15 cellular contexts compared by ENCODE assay signal in the genomic region with DNA sequence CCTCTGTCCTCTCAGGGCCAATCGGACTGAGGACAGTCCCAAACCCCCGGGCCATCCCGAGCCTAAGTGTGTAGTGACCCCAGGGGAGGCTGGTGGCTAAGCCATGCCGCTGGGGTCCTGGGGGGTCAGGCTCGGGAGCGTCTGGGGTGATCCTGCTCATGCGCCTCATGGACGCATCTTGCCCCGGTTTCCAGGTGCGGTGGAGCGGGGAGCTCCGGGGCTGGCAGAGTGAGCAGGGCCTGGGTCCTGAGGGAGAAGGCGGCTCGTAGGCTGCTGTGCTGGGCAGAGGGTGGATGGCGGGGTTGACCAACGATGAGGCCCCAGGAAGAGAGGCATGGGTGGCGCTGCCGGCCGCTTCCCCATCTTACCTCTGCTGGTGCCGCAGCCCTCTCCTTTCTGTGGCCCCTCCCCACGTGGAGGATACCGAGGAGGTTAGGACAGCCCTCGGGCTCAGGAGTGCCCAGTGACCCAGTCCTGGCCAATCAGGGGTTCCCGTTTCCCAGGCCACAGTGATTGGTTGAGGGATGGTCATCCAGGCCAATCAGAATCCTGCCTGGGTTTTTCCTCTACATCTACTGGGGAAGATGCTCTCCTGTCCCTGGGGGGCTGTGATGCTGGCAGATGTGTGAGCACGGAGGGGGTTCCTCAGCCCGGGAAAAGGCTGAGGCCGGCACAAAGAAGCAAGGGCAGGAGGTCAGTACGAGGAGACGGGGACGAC.
DNase-seq lines count a peak whose midpoint lies in the region; ATAC-seq and TF ChIP-seq lines count a peak whose summit lies in the region.
"Had no signal": no experiment of that assay in that cellular context is flagged by ENCODE, and none has a peak within 500 bp of the region (broad histone marks: within the 10 kb centered on the region; RNA-seq: fewer than 3 reads in every experiment).

No MANE protein-coding gene starts in this region.

- peak overlapping the region; percentile 91 for H2AFZ ChIP-seq in mammary epithelial cell (ENCODE audit: low read depth, low read length)

- H3K27ac ChIP-seq in mammary epithelial cell (ENCODE audit: insufficient read depth, low read depth, low read length) (no peak overlapping the region), breast epithelium (peak overlapping the region in 1 of 2 donors; percentile 88)

- H3K4me1 ChIP-seq in mammary epithelial cell (ENCODE audit: insufficient read depth, low read length) (peaks cover 17% of the 10 kb centered on the region), breast epithelium (peaks cover 0 to 4% of the 10 kb centered on the region in 2 donors), mucosa of descending colon (ENCODE audit: low read depth) (peaks cover 9% of the 10 kb centered on the region)

- dilution Hi-C loops in mammary epithelial cell (cut with HindIII; ENCODE audit: low sequenced_read_pairs): no loop called here

- 98% methylated on average over 14 of the region's 30 CpGs for WGBS in mammary epithelial cell (ENCODE audit: low coverage, missing lambda C conversion rate)

- H3K36me3 ChIP-seq in mammary epithelial cell (ENCODE audit: insufficient read depth, low read length) (no peaks in the 10 kb centered on the region), breast epithelium (no peaks in the 10 kb centered on the region), mucosa of descending colon (ENCODE audit: low read depth) (no peaks in the 10 kb centered on the region)

- H4K20me1 ChIP-seq in mammary epithelial cell (ENCODE audit: insufficient read depth, low read length): no peaks in the 10 kb centered on the region

- no TSS peak for BruUV-seq in mammary epithelial cell (replicated peaks; lab: Mats Ljungman, UMichigan)

- H3K4me3 ChIP-seq in mammary epithelial cell (replicated peaks in 1 of 3; ENCODE audit: insufficient read depth in 1 of 3, low read depth in 2 of 3, low read length in 3 of 3) (no peak overlapping the region), breast epithelium (peak overlapping the region in 1 of 3 donors; percentile 68), mucosa of descending colon (no peak overlapping the region)
- H3K4me3 ChIP-seq: GM12878 had no signal

- H3K27me3 ChIP-seq in mammary epithelial cell (ENCODE audit: insufficient read depth, low read length) (no peaks in the 10 kb centered on the region), breast epithelium (no peaks in the 10 kb centered on the region)

- CTCF ChIA-PET in mammary epithelial cell (lab: Charles Lee; ENCODE audit: low non-redundant PET): no interaction called here

- H3K27ac Mint-ChIP-seq in dendritic cell treated with granulocyte-macrophage colony-stimulating factor and Interleukin-4, amounts not matched to agents 40 ng/mL and 50 ng/mL, for 4 days: peak overlapping the region; percentile 66

- TF ChIP-seq CTCF in mammary epithelial cell (conservative IDR thresholded peaks at IDR 0.05 in 1 of 2, IDR thresholded peaks at IDR 0.05 in 1 of 2; ENCODE audit: extremely low read depth in 1 of 2, insufficient read depth in 1 of 2, low read depth in 1 of 2, low read length in 2 of 2) (no peak), breast epithelium (IDR thresholded peaks at IDR 0.05) (no peak), mucosa of descending colon (IDR thresholded peaks at IDR 0.05) (no peak)

- peaks cover 14% of the 10 kb centered on the region for H3K27me3 Mint-ChIP-seq in dendritic cell treated with granulocyte-macrophage colony-stimulating factor and Interleukin-4, amounts not matched to agents 40 ng/mL and 50 ng/mL, for 4 days

- DNase-seq in mammary epithelial cell: no peak
- DNase-seq in breast epithelium (ENCODE audit: low spot score in 2 of 2): no peak
- DNase-seq in mucosa of descending colon: peak in 2 of 3 donors; percentile 33 to 38
- DNase-seq in stimulated activated naive CD8-positive, alpha-beta T cell treated with anti-CD3 and anti-CD28 coated beads, Interleukin-15, Interleukin-2, amounts not matched to agents 100 U/mL and 50 U/mL, for 24 hours: no peak
- DNase-seq in activated CD4-positive, alpha-beta T cell treated with anti-CD3 and anti-CD28 coated beads for 48 hours: no peak
- DNase-seq: 8988T, MM.1S, NCI-H1930, NCI-H2171 treated with DMSO at 0.1 percent for 48 hours, NCI-H774 had no signal

- H3K9ac ChIP-seq in mammary epithelial cell (ENCODE audit: insufficient read depth, low read length): no peak overlapping the region

- in situ Hi-C loops in mammary epithelial cell (cut with MboI; ENCODE audit: low sequenced_read_pairs in 2 of 2): no loop called here

- peaks cover 19% of the 10 kb centered on the region for H3K4me1 Mint-ChIP-seq in dendritic cell treated with granulocyte-macrophage colony-stimulating factor and Interleukin-4, amounts not matched to agents 40 ng/mL and 50 ng/mL, for 4 days (ENCODE audit: low read depth)

- TF ChIP-seq POLR2A in breast epithelium (IDR thresholded peaks at IDR 0.05): no peak

- H3K79me2 ChIP-seq in mammary epithelial cell (ENCODE audit: insufficient read depth, low read length): no peaks in the 10 kb centered on the region

- no peak overlapping the region for H3K4me2 ChIP-seq in mammary epithelial cell (ENCODE audit: insufficient read depth, low read depth, low read length)

- no peak for ATAC-seq in mucosa of descending colon
- ATAC-seq in stimulated activated naive CD8-positive, alpha-beta T cell treated with anti-CD3 and anti-CD28 coated beads, Interleukin-15, Interleukin-2, amounts not matched to agents 100 U/mL and 50 U/mL, for 24 hours: no peak
- ATAC-seq in GM19351 (IDR thresholded peaks at IDR 0.05; ENCODE audit: unreplicated experiment): no peak
- no peak for ATAC-seq in HG02588 (IDR thresholded peaks at IDR 0.05; ENCODE audit: unreplicated experiment)
- ATAC-seq: GM12878, SK-N-SH treated with all-trans-retinoic acid at 6 μM for 48 hours had no signal

- H3K9me3 ChIP-seq in mammary epithelial cell (replicated peaks; ENCODE audit: insufficient read depth, low read length) (no peaks in the 10 kb centered on the region), breast epithelium (no peaks in the 10 kb centered on the region), mucosa of descending colon (no peaks in the 10 kb centered on the region)

- H3K9me3 Mint-ChIP-seq in dendritic cell treated with granulocyte-macrophage colony-stimulating factor and Interleukin-4, amounts not matched to agents 40 ng/mL and 50 ng/mL, for 4 days: no peaks in the 10 kb centered on the region

- H3K36me3 Mint-ChIP-seq in dendritic cell treated with granulocyte-macrophage colony-stimulating factor and Interleukin-4, amounts not matched to agents 40 ng/mL and 50 ng/mL, for 4 days (ENCODE audit: low read depth): no peaks in the 10 kb centered on the region

- peak overlapping the region; percentile 69 for H3K4me3 Mint-ChIP-seq in dendritic cell treated with granulocyte-macrophage colony-stimulating factor and Interleukin-4, amounts not matched to agents 40 ng/mL and 50 ng/mL, for 4 days

- intact Hi-C loops in mammary epithelial cell (cut with micrococcal nuclease) (no loop called here), breast epithelium (cut with DNase I; ENCODE audit: low total_unique reads) (no loop called here), mucosa of descending colon (cut with DNase I, micrococcal nuclease) (no loop called here)
- intact Hi-C loops in dendritic cell treated with granulocyte-macrophage colony-stimulating factor and Interleukin-4, amounts not matched to agents 40 ng/mL and 50 ng/mL, for 4 days (cut with micrococcal nuclease): no loop called here

Comparison
In these comparisons a context has a peak if more than half of its experiments do, and no peak if none do; other contexts are left out.
1. DNase-seq: peak in mucosa of descending colon (2 of 3); none in mammary epithelial cell (single experiment), breast epithelium (0 of 2), stimulated activated naive CD8-positive, alpha-beta T cell treated with anti-CD3 and anti-CD28 coated beads, Interleukin-15, Interleukin-2, amounts not matched to agents 100 U/mL and 50 U/mL, for 24 hours (single experiment) and activated CD4-positive, alpha-beta T cell treated with anti-CD3 and anti-CD28 coated beads for 48 hours (single experiment).